1 cellular context compared by ENCODE assay signal in genomic region chr1:156081174-156082110, GRCh38.
TF ChIP-seq lines count a peak whose summit lies in the region.

No MANE protein-coding gene starts in this region.

TF ChIP-seq in K562, 482 proteins besides CTCF, POLR2A, EP300 and RAD21 (continued from another document and continues in another):
- TF ChIP-seq ARID1B (IDR thresholded peaks at IDR 0.05) (no peak), ZNF668 (CRISPR knock-in tag; IDR thresholded peaks at IDR 0.05) (no peak), ZFP36 (IDR thresholded peaks at IDR 0.05; ENCODE audit: low read depth, low read length, partially characterized antibody) (peak; percentile 58), ZBTB12 (CRISPR knock-in tag; IDR thresholded peaks at IDR 0.05) (no peak), MCM7 (IDR thresholded peaks at IDR 0.05) (no peak), MCM2 (IDR thresholded peaks at IDR 0.05; ENCODE audit: low read depth) (no peak), ZNF133 (CRISPR knock-in tag; IDR thresholded peaks at IDR 0.05) (no peak), ZNF384 (IDR thresholded peaks at IDR 0.05; ENCODE audit: low read depth, low read length) (no peak), FOS (IDR thresholded peaks at IDR 0.05; ENCODE audit: extremely low read depth, insufficient read length) (no peak), EZH2 (IDR thresholded peaks at IDR 0.05; ENCODE audit: borderline replicate concordance, low read depth, low read length) (no peak), FOXO4 (CRISPR knock-in tag; IDR thresholded peaks at IDR 0.05) (no peak), GTF2A2 (tag; IDR thresholded peaks at IDR 0.05) (no peak), SRSF7 (optimal IDR thresholded peaks at IDR 0.05; ENCODE audit: low read depth, low read length) (no peak), XRCC5 (IDR thresholded peaks at IDR 0.05; ENCODE audit: low read depth, low read length) (no peak), TEAD1 (CRISPR knock-in tag; IDR thresholded peaks at IDR 0.05) (no peak), ZMIZ1 (IDR thresholded peaks at IDR 0.05; ENCODE audit: low read depth in 2 of 2, low read length in 2 of 2) (no peak), USF1 (CRISPR knock-in tag; IDR thresholded peaks at IDR 0.05) (no peak), HINFP (tag; conservative IDR thresholded peaks at IDR 0.05; ENCODE audit: low read depth) (no peak), HCFC1 (IDR thresholded peaks at IDR 0.05; ENCODE audit: low read depth, low read length) (no peak), TBL1XR1 (IDR thresholded peaks at IDR 0.05; ENCODE audit: low read length in 2 of 2) (no peak), PHF21A (IDR thresholded peaks at IDR 0.05; ENCODE audit: borderline replicate concordance, low read depth) (no peak), POLR2AphosphoS5 (IDR thresholded peaks at IDR 0.05; ENCODE audit: control insufficient read depth, insufficient read depth, low read depth, low read length) (no peak), SMAD4 (CRISPR knock-in tag; conservative IDR thresholded peaks at IDR 0.05) (0 out of 2 replicates have a peak, but pooled peaks have one; percentile 31), CHD2 (IDR thresholded peaks at IDR 0.05; ENCODE audit: low read depth, low read length) (0 out of 2 replicates have a peak, but pooled peaks have one; percentile 11), HNRNPL (IDR thresholded peaks at IDR 0.05; ENCODE audit: low read depth, low read length) (no peak), ZNF395 (CRISPR knock-in tag; IDR thresholded peaks at IDR 0.05) (no peak), KHSRP (IDR thresholded peaks at IDR 0.05) (no peak), MTF1 (CRISPR knock-in tag; IDR thresholded peaks at IDR 0.05; ENCODE audit: borderline replicate concordance) (no peak), HBP1 (CRISPR knock-in tag; IDR thresholded peaks at IDR 0.05) (no peak), GMEB1 (CRISPR knock-in tag; IDR thresholded peaks at IDR 0.05) (no peak), MBD2 (IDR thresholded peaks at IDR 0.05; ENCODE audit: borderline replicate concordance, low read depth) (no peak), HDAC3 (IDR thresholded peaks at IDR 0.05; ENCODE audit: borderline replicate concordance, partially characterized antibody) (no peak), PHB2 (IDR thresholded peaks at IDR 0.05; ENCODE audit: low read depth) (no peak), ZNF699 (CRISPR knock-in tag; IDR thresholded peaks at IDR 0.05; ENCODE audit: insufficient replicate concordance) (no peak), LCOR (CRISPR knock-in tag; IDR thresholded peaks at IDR 0.05) (no peak), ESRRB (CRISPR knock-in tag; IDR thresholded peaks at IDR 0.05; ENCODE audit: borderline replicate concordance) (no peak), BRF2 (IDR thresholded peaks at IDR 0.05; ENCODE audit: borderline replicate concordance, insufficient read depth, insufficient read length) (no peak), NELFE (IDR thresholded peaks at IDR 0.05; ENCODE audit: insufficient read depth, insufficient read length) (no peak), ZNF140 (CRISPR knock-in tag; IDR thresholded peaks at IDR 0.05) (no peak), HOMEZ (CRISPR knock-in tag; IDR thresholded peaks at IDR 0.05) (no peak), NR2F6 (CRISPR knock-in tag; IDR thresholded peaks at IDR 0.05) (no peak), RBBP5 (IDR thresholded peaks at IDR 0.05; ENCODE audit: borderline replicate concordance, insufficient read depth, low read length, poor library complexity, severe bottlenecking) (peak; percentile 21), MNT (conservative IDR thresholded peaks at IDR 0.05) (peak; percentile 73 to 74), BDP1 (IDR thresholded peaks at IDR 0.05; ENCODE audit: insufficient read depth, insufficient read length) (no peak), SMARCB1 (IDR thresholded peaks at IDR 0.05; ENCODE audit: insufficient read length, low read depth) (no peak), TCF7 (IDR thresholded peaks at IDR 0.05; ENCODE audit: borderline replicate concordance) (no peak), HNRNPLL (IDR thresholded peaks at IDR 0.05; ENCODE audit: low read depth, low read length, poor library complexity, severe bottlenecking) (no peak), ZNF121 (CRISPR knock-in tag; conservative IDR thresholded peaks at IDR 0.05) (no peak), SMAD3 (CRISPR knock-in tag; conservative IDR thresholded peaks at IDR 0.05) (no peak), CXXC5 (CRISPR knock-in tag; IDR thresholded peaks at IDR 0.05) (peak; percentile 24; the same call in 1 of the 2 replicates), POLR2AphosphoS2 (IDR thresholded peaks at IDR 0.05; ENCODE audit: low read length) (no peak), SAFB (IDR thresholded peaks at IDR 0.05; ENCODE audit: borderline replicate concordance, low read depth, low read length) (no peak)
